Comparison of ENCODE assay signal across 9 cellular contexts in genomic region chr18:23883277-23883790, GRCh38.
DNase-seq lines count a peak whose midpoint lies in the region; ATAC-seq and TF ChIP-seq lines count a peak whose summit lies in the region.
"Had no signal": no experiment of that assay in that cellular context is flagged by ENCODE, and none has a peak within 500 bp of the region (broad histone marks: within the 10 kb centered on the region; RNA-seq: fewer than 3 reads in every experiment).

No MANE protein-coding gene starts in this region.

- H3K9me3 Mint-ChIP-seq in Caco-2 (ENCODE audit: unreplicated experiment) (no peaks in the 10 kb centered on the region), MCF 10A (ENCODE audit: unreplicated experiment) (no peaks in the 10 kb centered on the region), neural progenitor cell (no peaks in the 10 kb centered on the region)

- CTCF ChIA-PET in Caco-2 (lab: Charles Lee): no interaction called here
- CTCF ChIA-PET in MCF 10A (lab: Yijun Ruan, JAX): interaction anchor here (0.6 to 1.9 kb wide), 2 partner anchors 12 to 59 kb away, joined by 3 to 6 read pairs; no protein-coding TSS in a partner anchor

- no peaks in the 10 kb centered on the region for H3K4me1 Mint-ChIP-seq in Caco-2 (ENCODE audit: low read depth, unreplicated experiment)
- peaks cover 60% of the 10 kb centered on the region for H3K4me1 Mint-ChIP-seq in MCF 10A (ENCODE audit: insufficient read depth, unreplicated experiment)
- peaks cover 6% of the 10 kb centered on the region for H3K4me1 Mint-ChIP-seq in neural progenitor cell

- BruUV-seq in Caco-2 (replicated peaks; lab: Mats Ljungman, UMichigan) (no TSS peak), MCF 10A (replicated peaks; lab: Mats Ljungman, UMichigan) (no TSS peak)

- H3K27me3 ChIP-seq in Caco-2 (replicated peaks; ENCODE audit: control insufficient read depth, insufficient read depth, low read length): no peaks in the 10 kb centered on the region
- no peaks in the 10 kb centered on the region for H3K27me3 ChIP-seq in neural progenitor cell

- no peak overlapping the region for H3K9ac ChIP-seq in neural progenitor cell

- H3K4me1 ChIP-seq in Caco-2 (no peaks in the 10 kb centered on the region), neural progenitor cell (peaks cover 13% of the 10 kb centered on the region)

- ATAC-seq in GM21619 (IDR thresholded peaks at IDR 0.05; ENCODE audit: unreplicated experiment): no peak
- ATAC-seq in HG03280 (IDR thresholded peaks at IDR 0.05; ENCODE audit: unreplicated experiment): no peak

- POLR2A ChIA-PET in Caco-2 (lab: Charles Lee) (no interaction called here), MCF 10A (lab: Yijun Ruan, JAX) (interaction anchor here (0.6 to 10.1 kb wide), 14 partner anchors 9 to 1507 kb away, joined by 3 to 123 read pairs (median 6); partner anchors contain the start of gene RIOK3)

- H4K20me1 ChIP-seq in neural progenitor cell (ENCODE audit: low read depth): no peaks in the 10 kb centered on the region

- DNase-seq in Caco-2 (peak; percentile 27 to 37), NCI-H1694 (lab: John Stamatoyannopoulos, UW) (peak; percentile 31), MCF 10A (ENCODE audit: unreplicated experiment) (peak; percentile 80), neural progenitor cell (ENCODE audit: low spot score) (no peak), T1000 (lab: John Stamatoyannopoulos, UW) (no peak), RKO (ENCODE audit: low spot score) (no peak)
- DNase-seq: HCEC 1CT had no signal

- H3K27ac ChIP-seq in neural progenitor cell: no peak overlapping the region

- peaks cover 9% of the 10 kb centered on the region for H3K36me3 Mint-ChIP-seq in Caco-2 (ENCODE audit: insufficient read depth, unreplicated experiment)
- peaks cover 93% of the 10 kb centered on the region for H3K36me3 Mint-ChIP-seq in MCF 10A (ENCODE audit: insufficient read depth, unreplicated experiment)
- no peaks in the 10 kb centered on the region for H3K36me3 Mint-ChIP-seq in neural progenitor cell

- H3K27me3 Mint-ChIP-seq in Caco-2 (ENCODE audit: insufficient read depth, unreplicated experiment) (no peaks in the 10 kb centered on the region), MCF 10A (ENCODE audit: insufficient read depth, unreplicated experiment) (no peaks in the 10 kb centered on the region), neural progenitor cell (ENCODE audit: insufficient read depth, low read depth) (peaks cover 8% of the 10 kb centered on the region)

- intact Hi-C loops in Caco-2 (cut with micrococcal nuclease; ENCODE audit: unreplicated experiment): no loop called here
- intact Hi-C loops in MCF 10A (cut with micrococcal nuclease): no loop called here

- no peaks in the 10 kb centered on the region for H3F3A ChIP-seq in neural progenitor cell (ENCODE audit: low read depth)

- TF ChIP-seq CTCF in Caco-2 (IDR thresholded peaks at IDR 0.05; ENCODE audit: insufficient read depth in 1 of 2, low read depth in 1 of 2, low read length in 1 of 2, severe bottlenecking in 1 of 2, unreplicated experiment in 1 of 2): no peak
- no peak for TF ChIP-seq CTCF in MCF 10A (IDR thresholded peaks at IDR 0.05; ENCODE audit: unreplicated experiment)
- no peak for TF ChIP-seq CTCF in neural progenitor cell (IDR thresholded peaks at IDR 0.05)

- no peak overlapping the region for H3K4me3 Mint-ChIP-seq in Caco-2 (ENCODE audit: unreplicated experiment)
- peak overlapping the region; percentile 34 for H3K4me3 Mint-ChIP-seq in MCF 10A (ENCODE audit: unreplicated experiment)
- H3K4me3 Mint-ChIP-seq in neural progenitor cell: no peak overlapping the region

- H3K4me3 ChIP-seq in Caco-2 (ENCODE audit: low read depth, low read length) (no peak overlapping the region), neural progenitor cell (no peak overlapping the region)

- H3K9me3 ChIP-seq in Caco-2 (no peaks in the 10 kb centered on the region), neural progenitor cell (ENCODE audit: low read depth) (no peaks in the 10 kb centered on the region)

- no peaks in the 10 kb centered on the region for H3K79me2 ChIP-seq in neural progenitor cell (ENCODE audit: low read depth)

- peak overlapping the region; percentile 92 for H2AFZ ChIP-seq in neural progenitor cell (replicated peaks)

- H3K27ac Mint-ChIP-seq in Caco-2 (ENCODE audit: unreplicated experiment) (peak overlapping the region; percentile 27), MCF 10A (ENCODE audit: low read depth, unreplicated experiment) (peak overlapping the region; percentile 86), neural progenitor cell (no peak overlapping the region)

- H3K36me3 ChIP-seq in Caco-2 (ENCODE audit: control insufficient read depth, insufficient read depth, low read length) (no peaks in the 10 kb centered on the region), neural progenitor cell (no peaks in the 10 kb centered on the region)

- H3K4me2 ChIP-seq in neural progenitor cell: no peak overlapping the region

Comparison
In these comparisons a context has a peak if more than half of its experiments do, and no peak if none do; other contexts are left out.
1. DNase-seq: peak in Caco-2 (2 of 2), NCI-H1694 (single experiment) and MCF 10A (single experiment); none in neural progenitor cell (single experiment), T1000 (single experiment) and RKO (single experiment).